In the genomic region with DNA sequence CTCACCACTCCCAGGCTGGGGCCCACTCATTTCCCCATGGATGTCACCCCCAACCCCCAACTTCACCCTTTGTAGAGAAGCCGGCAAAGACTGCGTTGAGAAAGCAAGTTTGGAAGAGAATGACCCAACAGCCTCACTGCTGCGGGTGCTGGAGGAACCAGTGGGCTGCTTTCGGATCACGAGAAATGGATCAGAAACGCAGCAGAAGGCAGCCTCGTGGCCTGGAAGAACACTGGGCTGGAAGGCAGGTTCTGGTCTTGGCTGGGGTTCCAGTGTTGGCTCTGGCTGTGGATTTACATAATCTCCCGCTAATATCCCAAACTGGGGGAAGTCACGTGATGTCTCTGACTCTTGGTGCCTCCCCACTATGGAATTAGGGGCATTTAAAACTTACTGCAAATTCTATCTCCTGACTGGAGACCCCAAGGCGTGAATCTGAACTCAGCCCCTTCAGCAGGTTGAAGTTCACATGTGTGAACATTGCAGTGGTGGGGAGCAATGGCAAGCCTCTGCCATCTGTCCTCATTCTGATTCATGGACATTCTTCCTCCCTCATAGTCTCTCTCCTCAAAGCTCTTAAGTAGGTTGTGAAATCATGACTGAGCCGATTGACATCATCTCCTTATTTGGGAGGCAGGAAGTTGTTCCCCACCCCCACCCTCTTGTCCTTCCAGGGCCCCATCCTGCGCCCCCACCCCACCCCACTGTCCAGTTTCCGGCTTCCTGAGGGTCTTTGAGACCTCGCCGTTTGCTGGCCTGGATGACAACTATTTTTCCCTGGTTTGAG, we compare ENCODE assay signal across 12 cellular contexts. TPM values are rescaled to one million over a fixed set of nuclear protein-coding genes. Genes with fewer than 3 reads are reported as not detected.
DNase-seq lines count a peak whose midpoint lies in the region; ATAC-seq and TF ChIP-seq lines count a peak whose summit lies in the region.
"Had no signal": no experiment of that assay in that cellular context is flagged by ENCODE, and none has a peak within 500 bp of the region (broad histone marks: within the 10 kb centered on the region; RNA-seq: fewer than 3 reads in every experiment).

No MANE protein-coding gene starts in this region.

- H3K27me3 Mint-ChIP-seq in glutamatergic neuron (ENCODE audit: unreplicated experiment), result peaks cover 2% of the 10 kb centered on the region

- DNase-seq in CD1c-positive myeloid dendritic cell (ENCODE audit: extremely low spot score), result peak; percentile 56
- peak; percentile 79 for DNase-seq in UCSD-AML1 (lab: John Stamatoyannopoulos, UW; ENCODE audit: unreplicated experiment)
- DNase-seq in fibroblast of villous mesenchyme (ENCODE audit: low read depth), result peak; percentile 95
- no peak for DNase-seq in omental fat pad (ENCODE audit: low spot score)
- no peak for DNase-seq in glutamatergic neuron
- no peak for DNase-seq in epidermal melanocyte (ENCODE audit: insufficient read length, low spot score)
- no peak for DNase-seq in activated CD8-positive, alpha-beta memory T cell treated with anti-CD3 and anti-CD28 coated beads, Interleukin-2, amount 50 U/mL, for 4 hours
- DNase-seq: CD4-positive, alpha-beta T cell; foreskin melanocyte; NCI-H774; retina had no signal

- no peaks in the 10 kb centered on the region for H3K4me1 Mint-ChIP-seq in glutamatergic neuron (ENCODE audit: low read depth, unreplicated experiment)

- H3K4me3 Mint-ChIP-seq in glutamatergic neuron (ENCODE audit: unreplicated experiment), result no peak overlapping the region
- H3K4me3 Mint-ChIP-seq: CD4-positive, alpha-beta T cell had no signal

- no peak overlapping the region for H3K4me3 ChIP-seq in fibroblast of villous mesenchyme (ENCODE audit: low read depth, low read length)

- peaks cover 2% of the 10 kb centered on the region for H3K9me3 Mint-ChIP-seq in glutamatergic neuron (ENCODE audit: unreplicated experiment)
- H3K9me3 Mint-ChIP-seq: CD4-positive, alpha-beta T cell had no signal

- no peak overlapping the region for H3K27ac Mint-ChIP-seq in glutamatergic neuron (ENCODE audit: unreplicated experiment)
- H3K27ac Mint-ChIP-seq: CD4-positive, alpha-beta T cell had no signal

- peak; percentile 72 for ATAC-seq in omental fat pad (ENCODE audit: low FRiP score)
- ATAC-seq in HG03457 (IDR thresholded peaks at IDR 0.05; ENCODE audit: unreplicated experiment), result no peak

- no peaks in the 10 kb centered on the region for H3K36me3 Mint-ChIP-seq in glutamatergic neuron (ENCODE audit: unreplicated experiment)

- TF ChIP-seq CTCF in fibroblast of villous mesenchyme (IDR thresholded peaks at IDR 0.05; ENCODE audit: insufficient read depth, low read depth, low read length), result no peak
- TF ChIP-seq CTCF in omental fat pad (IDR thresholded peaks at IDR 0.05), result no peak
- TF ChIP-seq CTCF in glutamatergic neuron (IDR thresholded peaks at IDR 0.05; ENCODE audit: partially characterized antibody, unreplicated experiment), result no peak

RNA-seq across cellular contexts. Expression of a gene that starts 37.0 kb away (rescaled TPM):
- 418 and 924 TPM in 2 replicates for total RNA-seq in fibroblast of villous mesenchyme
- 1,000 to 10,000 TPM in 1 of 4 donors, 100 to 1,000 TPM in 3; 561 to 1,580 (median 897) TPM for total RNA-seq in omental fat pad
- 15.2 TPM for total RNA-seq in glutamatergic neuron (ENCODE audit: unreplicated experiment)

Comparison
In these comparisons a context has a peak if more than half of its experiments do, and no peak if none do; other contexts are left out.
1. DNase-seq: peak in CD1c-positive myeloid dendritic cell (single experiment), UCSD-AML1 (single experiment) and fibroblast of villous mesenchyme (single experiment); none in omental fat pad (single experiment), glutamatergic neuron (single experiment), epidermal melanocyte (single experiment) and activated CD8-positive, alpha-beta memory T cell treated with anti-CD3 and anti-CD28 coated beads, Interleukin-2, amount 50 U/mL, for 4 hours (single experiment).
2. RNA of a gene that starts 37.0 kb away (total RNA-seq): 561 to 1,580 TPM in omental fat pad and 418 to 924 TPM in fibroblast of villous mesenchyme; 15.2 TPM in glutamatergic neuron (single experiment); every median in the first group is over 10 times any median in the second.